17 cellular contexts compared by ENCODE assay signal in genomic region chr18:3803350-3803749, GRCh38.
DNase-seq lines count a peak whose midpoint lies in the region; ATAC-seq and TF ChIP-seq lines count a peak whose summit lies in the region.
"Had no signal": no experiment of that assay in that cellular context is flagged by ENCODE, and none has a peak within 500 bp of the region (broad histone marks: within the 10 kb centered on the region; RNA-seq: fewer than 3 reads in every experiment).

No MANE protein-coding gene starts in this region.

- no peaks in the 10 kb centered on the region for H3K36me3 ChIP-seq in IMR-90 (ENCODE audit: control insufficient read depth, insufficient read depth, low read length)
- H3K36me3 ChIP-seq: BLaER1 treated with 17β-estradiol and CSF1 and Interleukin-3, amounts not matched to agents 10 nM and 100 nM had no signal

- no peak overlapping the region for H4K91ac ChIP-seq in IMR-90 (ENCODE audit: insufficient read depth, low read depth, low read length)

- no peak for ATAC-seq in IMR-90 (ENCODE audit: low read depth)
- ATAC-seq: A549; CD8-positive, alpha-beta T cell had no signal

- TF ChIP-seq CTCF in IMR-90 (conservative IDR thresholded peaks at IDR 0.05; ENCODE audit: low read depth, low read length): no peak

- no peak overlapping the region for H2BK20ac ChIP-seq in IMR-90 (ENCODE audit: low read depth, low read length)

- peak overlapping the region; percentile 39 for H2AK9ac ChIP-seq in IMR-90 (replicated peaks; ENCODE audit: low read depth, low read length, poor library complexity)

- H3K4me2 ChIP-seq in IMR-90 (ENCODE audit: low read depth, low read length): no peak overlapping the region
- H3K4me2 ChIP-seq: A549; BLaER1 treated with 17β-estradiol and CSF1 and Interleukin-3, amounts not matched to agents 10 nM and 100 nM had no signal

- H3K9me1 ChIP-seq in IMR-90 (ENCODE audit: insufficient read depth, low read length): no peaks in the 10 kb centered on the region

- H4K8ac ChIP-seq in IMR-90 (ENCODE audit: low read depth in 2 of 2, low read length in 2 of 2): no peak overlapping the region

- no peak overlapping the region for H2BK5ac ChIP-seq in IMR-90 (ENCODE audit: low read depth, low read length, poor library complexity, severe bottlenecking)

- no peak overlapping the region for H3K56ac ChIP-seq in IMR-90 (ENCODE audit: extremely low read depth, insufficient read depth, low read length)

- no peak overlapping the region for H2BK15ac ChIP-seq in IMR-90 (ENCODE audit: low read depth, low read length)

- H3K27ac ChIP-seq in IMR-90 (ENCODE audit: insufficient read depth, low read length): no peak overlapping the region
- H3K27ac ChIP-seq: 22Rv1; BLaER1 treated with 17β-estradiol and CSF1 and Interleukin-3, amounts not matched to agents 10 nM and 100 nM; C4-2B had no signal

- POLR2A ChIA-PET in IMR-90 (lab: Charles Lee; ENCODE audit: unreplicated experiment): no interaction called here

- intact Hi-C loops in IMR-90 (cut with micrococcal nuclease): no loop called here

- H3K9me3 ChIP-seq in IMR-90 (ENCODE audit: control insufficient read depth, insufficient read depth, low read length): no peaks in the 10 kb centered on the region
- H3K9me3 ChIP-seq: A549, Caco-2 had no signal

- WGBS in IMR-90 (ENCODE audit: extremely low coverage in 2 of 2, insufficient read length in 1 of 2), 2 experiments: 100% methylated on average over 1 of the region's 4 CpGs; no CpG with 5 or more reads in 1 of the 2 experiments

- no peak overlapping the region for H4K5ac ChIP-seq in IMR-90 (ENCODE audit: low read depth, low read length)

- in situ Hi-C loops in IMR-90 (cut with MboI; ENCODE audit: low sequenced_read_pairs): no loop called here

- H2AK5ac ChIP-seq in IMR-90 (ENCODE audit: low read depth, low read length): peak overlapping the region; percentile 22; the same call in 1 of the 2 replicates

- CTCF ChIA-PET in IMR-90 (lab: Yijun Ruan, JAX): no interaction called here

- no peaks in the 10 kb centered on the region for H4K20me1 ChIP-seq in IMR-90 (ENCODE audit: insufficient read depth, low read length)
- H4K20me1 ChIP-seq: BLaER1 treated with 17β-estradiol and CSF1 and Interleukin-3, amounts not matched to agents 10 nM and 100 nM had no signal

- H3K4me1 ChIP-seq in IMR-90 (ENCODE audit: control insufficient read depth, insufficient read depth, low read length): no peaks in the 10 kb centered on the region; the same call in 1 of the 2 replicates
- H3K4me1 ChIP-seq: A549; BLaER1 treated with 17β-estradiol and CSF1 and Interleukin-3, amounts not matched to agents 10 nM and 100 nM; Caco-2 had no signal

- no peak overlapping the region for H3K9ac ChIP-seq in IMR-90 (ENCODE audit: low read depth, low read length)
- H3K9ac ChIP-seq: BLaER1 treated with 17β-estradiol and CSF1 and Interleukin-3, amounts not matched to agents 10 nM and 100 nM had no signal

- H3K14ac ChIP-seq in IMR-90 (replicated peaks; ENCODE audit: low read depth, low read length): no peak overlapping the region

- dilution Hi-C loops in IMR-90 (cut with HindIII; ENCODE audit: low sequenced_read_pairs, unreplicated experiment): no loop called here

- no peak overlapping the region for H2AFZ ChIP-seq in IMR-90 (replicated peaks; ENCODE audit: low read length, poor library complexity)

- no peak overlapping the region for H3K4ac ChIP-seq in IMR-90 (ENCODE audit: low read depth, low read length)

- no peaks in the 10 kb centered on the region; the same call in 1 of the 2 replicates for H3K27me3 ChIP-seq in IMR-90 (ENCODE audit: control insufficient read depth, insufficient read depth, low read length)
- H3K27me3 ChIP-seq: BLaER1 treated with 17β-estradiol and CSF1 and Interleukin-3, amounts not matched to agents 10 nM and 100 nM had no signal

- no peaks in the 10 kb centered on the region for H3K79me1 ChIP-seq in IMR-90 (ENCODE audit: low read depth in 1 of 2, low read length in 2 of 2)

- no peak for TF ChIP-seq RAD21 in IMR-90 (IDR thresholded peaks at IDR 0.05; ENCODE audit: low read length)

- H2BK120ac ChIP-seq in IMR-90 (ENCODE audit: low read depth, low read length): no peak overlapping the region

- H3K4me3 ChIP-seq in IMR-90 (ENCODE audit: insufficient read depth, low read depth, low read length): no peak overlapping the region
- H3K4me3 ChIP-seq: A549; BLaER1 treated with 17β-estradiol and CSF1 and Interleukin-3, amounts not matched to agents 10 nM and 100 nM had no signal

- DNase-seq in IMR-90 (no peak), inferior parietal cortex (ENCODE audit: extremely low spot score) (peak; percentile 55), occipital lobe (lab: John Stamatoyannopoulos, UW) (peak; percentile 41), NCI-H82 (lab: John Stamatoyannopoulos, UW) (no peak)
- no peak for DNase-seq in activated T-cell treated with anti-CD3 and anti-CD28 coated beads, Interleukin-2, amount 50 U/mL, for 48 hours
- DNase-seq in stimulated activated CD4-positive, alpha-beta T cell treated with anti-CD3 and anti-CD28 coated beads, Interleukin-1b, Interleukin-23, amount 100 ng/mL, for 48 hours: no peak
- DNase-seq: AML-193; Caco-2; Calu3; CD4-positive, alpha-beta T cell; CD8-positive, alpha-beta T cell; DMS79 treated with DMSO at 0.1 percent for 48 hours; GF-D8 had no signal

- H3K23ac ChIP-seq in IMR-90 (ENCODE audit: low read depth, low read length): no peak overlapping the region

- no peak for TF ChIP-seq POLR2A in IMR-90 (IDR thresholded peaks at IDR 0.05; ENCODE audit: low read depth, low read length)

- BruUV-seq in IMR-90 (replicated peaks; lab: Mats Ljungman, UMichigan): no TSS peak

- H3K18ac ChIP-seq in IMR-90 (ENCODE audit: low read depth, low read length): no peak overlapping the region

TF ChIP-seq in IMR-90, 13 proteins besides CTCF, POLR2A, EP300 and RAD21:
- no peak for TF ChIP-seq BHLHE40 (IDR thresholded peaks at IDR 0.05; ENCODE audit: low read depth, low read length)
- TF ChIP-seq CHD1 (IDR thresholded peaks at IDR 0.05; ENCODE audit: low read depth, low read length): no peak
- no peak for TF ChIP-seq RCOR1 (IDR thresholded peaks at IDR 0.05; ENCODE audit: insufficient replicate concordance, low read length)
- no peak for TF ChIP-seq USF2 (IDR thresholded peaks at IDR 0.05; ENCODE audit: low read depth, low read length)
- no peak for TF ChIP-seq MXI1 (IDR thresholded peaks at IDR 0.05; ENCODE audit: borderline replicate concordance, low read depth, low read length)
- no peak for TF ChIP-seq CEBPB (IDR thresholded peaks at IDR 0.05; ENCODE audit: low read depth, low read length)

Comparison
In these comparisons a context has a peak if more than half of its experiments do, and no peak if none do; other contexts are left out.
1. DNase-seq: peak in inferior parietal cortex (single experiment) and occipital lobe (single experiment); none in IMR-90 (single experiment), NCI-H82 (single experiment), activated T-cell treated with anti-CD3 and anti-CD28 coated beads, Interleukin-2, amount 50 U/mL, for 48 hours (0 of 2) and stimulated activated CD4-positive, alpha-beta T cell treated with anti-CD3 and anti-CD28 coated beads, Interleukin-1b, Interleukin-23, amount 100 ng/mL, for 48 hours (single experiment).